In the genomic region with DNA sequence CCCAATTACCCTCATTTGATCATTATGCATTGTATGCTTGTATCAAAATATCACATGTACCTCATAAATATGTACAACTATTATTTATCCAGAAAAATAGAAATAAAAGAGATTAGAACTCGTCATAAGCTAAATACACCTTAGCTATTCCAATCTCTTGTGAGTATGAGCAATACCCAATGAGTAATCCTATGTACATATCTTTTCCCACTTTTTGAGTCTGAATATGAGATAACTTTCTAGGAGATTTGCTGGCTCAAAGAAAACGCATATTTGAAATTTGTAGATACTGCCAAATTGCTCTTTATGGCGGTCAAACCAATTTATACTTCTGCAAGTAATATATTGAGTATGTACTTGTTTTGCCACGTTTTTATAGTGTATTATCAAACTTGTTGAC, we compare ENCODE assay signal across 26 cellular contexts. TPM values are rescaled to one million over a fixed set of nuclear protein-coding genes. Genes with fewer than 3 reads are reported as not detected.
"Had no signal": no experiment of that assay in that cellular context is flagged by ENCODE, and none has a peak within 500 bp of the region (broad histone marks: within the 10 kb centered on the region; RNA-seq: fewer than 3 reads in every experiment).

No MANE protein-coding gene starts in this region.

- H3K36me3 ChIP-seq: heart left ventricle, ovary, thyroid gland, upper lobe of right lung had no signal

- H3K9me3 ChIP-seq: heart left ventricle, ovary, stomach, thyroid gland, upper lobe of right lung had no signal

- H3K4me3 ChIP-seq: coronary artery, heart left ventricle, ovary, stomach, thyroid gland, upper lobe of right lung had no signal

- H3K27me3 Mint-ChIP-seq: activated CD4-positive, alpha-beta T cell treated with anti-CD3 and anti-CD28 coated beads for 36 hours; brain; effector memory CD8-positive, alpha-beta T cell; naive thymus-derived CD4-positive, alpha-beta T cell; progenitor cell of endocrine pancreas; stimulated activated naive B cell treated with anti-CD40 and anti-IgM and Interleukin-4, amounts not matched to agents 10 μg/mL and 1 μg/mL and 100 μg/mL, for 72 hours had no signal

- H3K4me3 Mint-ChIP-seq: activated CD4-positive, alpha-beta T cell treated with anti-CD3 and anti-CD28 coated beads for 36 hours; activated CD8-positive, alpha-beta T cell treated with anti-CD3 and anti-CD28 coated beads, Interleukin-2, amount 10 ng/mL, durations not matched to agents 7 days and 5 days; activated T-cell treated with anti-CD3 and anti-CD28 coated beads, Interleukin-2, amount 50 U/mL, for 72 hours; brain; effector memory CD8-positive, alpha-beta T cell; immature natural killer cell; stimulated activated naive B cell treated with anti-CD40 and anti-IgM and Interleukin-4, amounts not matched to agents 10 μg/mL and 1 μg/mL and 100 μg/mL, for 72 hours; T-helper 2 cell treated with Interferon-gamma antibody and Interleukin-4, amounts not matched to agents 5 μg/mL and 100 μg/mL, for 36 hours had no signal

- H3K36me3 Mint-ChIP-seq: immature natural killer cell had no signal

- H3K27ac ChIP-seq: coronary artery, heart left ventricle, ovary, stomach, thyroid gland, upper lobe of right lung had no signal

- H3K27me3 ChIP-seq: heart left ventricle, ovary, stomach, thyroid gland, upper lobe of right lung had no signal

- DNase-seq: activated CD4-positive, alpha-beta T cell treated with anti-CD3 and anti-CD28 coated beads for 36 hours; activated CD4-positive, CD25-positive, alpha-beta regulatory T cell; activated CD8-positive, alpha-beta T cell treated with anti-CD3 and anti-CD28 coated beads, Interleukin-2, amount 10 ng/mL, durations not matched to agents 7 days and 5 days; activated naive CD4-positive, alpha-beta T cell; activated T-cell treated with anti-CD3 and anti-CD28 coated beads for 4 hours; activated T-cell treated with anti-CD3 and anti-CD28 coated beads, Interleukin-2, amount 50 U/mL, for 72 hours; aorta; effector memory CD8-positive, alpha-beta T cell; foreskin fibroblast; heart left ventricle; hypothalamus; immature natural killer cell; midbrain; naive thymus-derived CD4-positive, alpha-beta T cell; ovary; stimulated activated CD4-positive, alpha-beta T cell treated with anti-CD3 and anti-CD28 coated beads, Interleukin-15, amount 100 ng/mL, for 24 hours; stimulated activated CD4-positive, alpha-beta T cell treated with anti-CD3 and anti-CD28 coated beads, Interleukin-2, amount 100 ng/mL, for 24 hours; stimulated activated naive B cell treated with anti-CD40 and anti-IgM and Interleukin-4, amounts not matched to agents 10 μg/mL and 1 μg/mL and 100 μg/mL, for 72 hours; stomach; thyroid gland; upper lobe of right lung had no signal

- H3K27ac Mint-ChIP-seq: activated CD4-positive, alpha-beta T cell treated with anti-CD3 and anti-CD28 coated beads for 36 hours; activated CD8-positive, alpha-beta T cell treated with anti-CD3 and anti-CD28 coated beads, Interleukin-2, amount 10 ng/mL, durations not matched to agents 7 days and 5 days; activated naive CD4-positive, alpha-beta T cell treated with anti-CD3 and anti-CD28 coated beads, Interleukin-2, amount 50 U/mL, for 72 hours; brain; effector memory CD8-positive, alpha-beta T cell; naive thymus-derived CD4-positive, alpha-beta T cell; stimulated activated naive B cell treated with anti-CD40 and anti-IgM and Interleukin-4, amounts not matched to agents 10 μg/mL and 1 μg/mL and 100 μg/mL, for 72 hours; T-helper 2 cell treated with Interferon-gamma antibody and Interleukin-4, amounts not matched to agents 5 μg/mL and 100 μg/mL, for 36 hours had no signal

- ATAC-seq: activated CD4-positive, alpha-beta T cell treated with anti-CD3 and anti-CD28 coated beads for 36 hours; activated CD8-positive, alpha-beta T cell treated with anti-CD3 and anti-CD28 coated beads, Interleukin-2, amount 10 ng/mL, durations not matched to agents 7 days and 5 days; activated naive CD4-positive, alpha-beta T cell treated with anti-CD3 and anti-CD28 coated beads, Interleukin-2, amount 50 U/mL, for 72 hours; activated T-cell treated with anti-CD3 and anti-CD28 coated beads, Interleukin-2, amount 50 U/mL, for 72 hours; effector memory CD8-positive, alpha-beta T cell; heart left ventricle; naive thymus-derived CD4-positive, alpha-beta T cell; stimulated activated naive B cell treated with anti-CD40 and anti-IgM and Interleukin-4, amounts not matched to agents 10 μg/mL and 1 μg/mL and 100 μg/mL, for 72 hours; upper lobe of right lung had no signal

- H3K4me1 ChIP-seq: upper lobe of right lung had no signal

RNA-seq across cellular contexts. Expression of gene QPCT, which starts 43.9 kb away (rescaled TPM):
- total RNA-seq: activated CD8-positive, alpha-beta T cell treated with anti-CD3 and anti-CD28 coated beads, Interleukin-2, amount 10 ng/mL, durations not matched to agents 7 days and 5 days had no signal
